Comparison of ENCODE assay signal across 12 cellular contexts in genomic region chr1:68223714-68224113, GRCh38. TPM values are rescaled to one million over a fixed set of nuclear protein-coding genes. Genes with fewer than 3 reads are reported as not detected.
"Had no signal": no experiment of that assay in that cellular context is flagged by ENCODE, and none has a peak within 500 bp of the region (broad histone marks: within the 10 kb centered on the region; RNA-seq: fewer than 3 reads in every experiment).

No MANE protein-coding gene starts in this region.

- H3K36me3 ChIP-seq: transverse colon had no signal

- H3K9me3 ChIP-seq: transverse colon had no signal

- H3K4me3 ChIP-seq: transverse colon had no signal

- DNase-seq: activated CD4-positive, alpha-beta T cell treated with anti-CD3 and anti-CD28 coated beads, Interleukin-2, amount 50 U/mL, for 4 hours; activated gamma-delta T cell; activated T-cell treated with anti-CD3 and anti-CD28 coated beads, Interleukin-2, amount 50 U/mL, for 4 hours; amygdala; cortex of kidney; effector CD8-positive, alpha-beta T cell; immature natural killer cell; left colon; nephron progenitor cell; retina; transverse colon had no signal

- H3K27me3 ChIP-seq: transverse colon had no signal

- ATAC-seq: activated T-cell treated with anti-CD3 and anti-CD28 coated beads, Interleukin-2, amount 50 U/mL, for 4 hours; left colon; stimulated activated effector memory CD8-positive, alpha-beta T cell treated with anti-CD3 and anti-CD28 coated beads, Interleukin-12 subunit alpha, Interleukin-12 subunit beta, amount 100 ng/mL, for 72 hours had no signal

RNA-seq across cellular contexts. Expression of gene WLS, which starts 8.6 kb away (rescaled TPM):
- polyA plus RNA-seq: immature natural killer cell had no signal
